Comparison of ENCODE assay signal across 13 cellular contexts in genomic region chr5:176166427-176166826, GRCh38.
"Had no signal": no experiment of that assay in that cellular context is flagged by ENCODE, and none has a peak within 500 bp of the region (broad histone marks: within the 10 kb centered on the region; RNA-seq: fewer than 3 reads in every experiment).

No MANE protein-coding gene starts in this region.

- H3K27me3 ChIP-seq: thyroid gland had no signal

- ATAC-seq: naive thymus-derived CD4-positive, alpha-beta T cell; right cardiac atrium had no signal

- H3K4me3 Mint-ChIP-seq: activated B cell treated with CpG ODN at 0.5 μM for 24 hours; activated CD4-positive, alpha-beta T cell treated with anti-CD3 and anti-CD28 coated beads, Interleukin-2, amount 10 ng/mL, durations not matched to agents 7 days and 5 days; activated naive CD4-positive, alpha-beta T cell treated with anti-CD3 and anti-CD28 coated beads, Interleukin-2, amount 10 ng/mL, durations not matched to agents 7 days and 5 days; naive thymus-derived CD4-positive, alpha-beta T cell had no signal

- DNase-seq: activated B cell treated with CpG ODN at 0.5 μM for 24 hours; activated CD4-positive, alpha-beta T cell treated with anti-CD3 and anti-CD28 coated beads, Interleukin-2, amount 10 ng/mL, durations not matched to agents 7 days and 5 days; activated CD8-positive, alpha-beta memory T cell treated with anti-CD3 and anti-CD28 coated beads for 24 hours; activated naive CD4-positive, alpha-beta T cell treated with anti-CD3 and anti-CD28 coated beads, Interleukin-2, amount 10 ng/mL, durations not matched to agents 7 days and 5 days; central memory CD4-positive, alpha-beta T cell; effector CD8-positive, alpha-beta T cell; naive thymus-derived CD4-positive, alpha-beta T cell; right cardiac atrium; small intestine; thyroid gland had no signal

- H3K4me3 ChIP-seq: coronary artery, thyroid gland had no signal

- H3K9me3 ChIP-seq: thyroid gland had no signal

- H3K9me3 Mint-ChIP-seq: activated B cell treated with CpG ODN at 0.5 μM for 24 hours; activated CD4-positive, alpha-beta T cell treated with anti-CD3 and anti-CD28 coated beads, Interleukin-2, amount 10 ng/mL, durations not matched to agents 7 days and 5 days; activated naive CD4-positive, alpha-beta T cell treated with anti-CD3 and anti-CD28 coated beads, Interleukin-2, amount 10 ng/mL, durations not matched to agents 7 days and 5 days had no signal

- H3K4me1 Mint-ChIP-seq: activated B cell treated with CpG ODN at 0.5 μM for 24 hours; activated CD4-positive, alpha-beta T cell treated with anti-CD3 and anti-CD28 coated beads, Interleukin-2, amount 10 ng/mL, durations not matched to agents 7 days and 5 days; activated naive CD4-positive, alpha-beta T cell treated with anti-CD3 and anti-CD28 coated beads, Interleukin-2, amount 10 ng/mL, durations not matched to agents 7 days and 5 days had no signal

- H3K36me3 ChIP-seq: thyroid gland had no signal

- FAIRE-seq: small intestine, urothelium cell line had no signal

- H3K27ac ChIP-seq: coronary artery, epithelial cell of prostate, thyroid gland had no signal

- H3K27ac Mint-ChIP-seq: activated B cell treated with CpG ODN at 0.5 μM for 24 hours; activated CD4-positive, alpha-beta T cell treated with anti-CD3 and anti-CD28 coated beads, Interleukin-2, amount 10 ng/mL, durations not matched to agents 7 days and 5 days; activated naive CD4-positive, alpha-beta T cell treated with anti-CD3 and anti-CD28 coated beads, Interleukin-2, amount 10 ng/mL, durations not matched to agents 7 days and 5 days; naive thymus-derived CD4-positive, alpha-beta T cell had no signal

- H3K36me3 Mint-ChIP-seq: activated naive CD4-positive, alpha-beta T cell treated with anti-CD3 and anti-CD28 coated beads, Interleukin-2, amount 10 ng/mL, durations not matched to agents 7 days and 5 days; naive thymus-derived CD4-positive, alpha-beta T cell had no signal
